Comparison of ENCODE assay signal across 18 cellular contexts in the genomic region with DNA sequence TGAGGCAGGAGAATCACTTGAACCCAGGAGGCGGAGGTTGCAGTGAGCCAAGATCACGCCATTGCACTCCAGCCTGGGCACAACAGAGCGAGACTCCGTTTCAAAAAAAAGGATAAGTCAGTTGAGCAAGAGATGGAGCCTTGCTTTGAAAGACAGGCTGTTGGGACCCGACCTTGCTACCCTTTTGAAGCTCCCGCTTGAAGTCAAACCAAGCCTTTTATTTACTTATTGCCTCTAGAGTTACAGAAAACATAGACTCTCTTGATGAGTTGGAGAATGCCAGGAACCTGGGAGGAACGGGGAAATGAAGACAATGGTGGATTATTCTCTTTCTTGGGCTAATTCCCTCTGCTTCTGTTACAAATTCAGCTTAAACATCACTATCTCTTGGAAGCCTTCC. TPM values are rescaled to one million over a fixed set of nuclear protein-coding genes. Genes with fewer than 3 reads are reported as not detected.
DNase-seq lines count a peak whose midpoint lies in the region; ATAC-seq and TF ChIP-seq lines count a peak whose summit lies in the region.
"Had no signal": no experiment of that assay in that cellular context is flagged by ENCODE, and none has a peak within 500 bp of the region (broad histone marks: within the 10 kb centered on the region; RNA-seq: fewer than 3 reads in every experiment).

No MANE protein-coding gene starts in this region.

- no peak overlapping the region for H3K23ac ChIP-seq in H9 (ENCODE audit: insufficient read length, low read depth, low read length)

- H2BK15ac ChIP-seq in H9 (ENCODE audit: low read depth, low read length), result no peak overlapping the region

- no peak overlapping the region for H3K18ac ChIP-seq in H9 (ENCODE audit: insufficient read length, low read depth, low read length)

- peaks cover 15% of the 10 kb centered on the region; the same call in 1 of the 2 replicates for H3K27me3 ChIP-seq in H9 (ENCODE audit: insufficient read depth, low read length)

- CTCF ChIA-PET in WTC11 (lab: Charles Lee), result interaction anchor here (0.8 to 2.7 kb wide), 3 partner anchors 35 to 257 kb away, joined by 3 to 16 read pairs (median 3); no protein-coding TSS in a partner anchor

- H2BK5ac ChIP-seq in H9 (ENCODE audit: insufficient read length, low read length), result no peak overlapping the region

- no peaks in the 10 kb centered on the region for H3K9me3 ChIP-seq in H9 (ENCODE audit: control insufficient read depth, low read depth, low read length)

- POLR2A ChIA-PET in WTC11 (lab: Charles Lee), result interaction anchor here (0.6 kb wide), 1 partner anchor 731 kb away, joined by 3 read pairs; no protein-coding TSS in a partner anchor

- H3T11ph ChIP-seq in H9 (ENCODE audit: low read length), result no peak overlapping the region

- no peak overlapping the region for H3K4ac ChIP-seq in H9 (ENCODE audit: low read depth, low read length)

- H3K56ac ChIP-seq in H9 (ENCODE audit: insufficient read length, low read depth, low read length), result peak overlapping the region; percentile 11

- H3K27ac ChIP-seq in H9 (ENCODE audit: insufficient read length, low read depth, low read length), result no peak overlapping the region

- TF ChIP-seq CTCF in H9 (conservative IDR thresholded peaks at IDR 0.05) (no peak), WTC11 (IDR thresholded peaks at IDR 0.05) (no peak), glutamatergic neuron (IDR thresholded peaks at IDR 0.05; ENCODE audit: partially characterized antibody, unreplicated experiment) (no peak)

- H3K36me3 Mint-ChIP-seq in H9 (ENCODE audit: insufficient read depth in 1 of 3, low read depth in 3 of 3), result peaks cover 7 to 30% (median 22%) of the 10 kb centered on the region in 3 experiments
- H3K36me3 Mint-ChIP-seq in WTC11, result peaks cover 11% of the 10 kb centered on the region
- H3K36me3 Mint-ChIP-seq in glutamatergic neuron (ENCODE audit: unreplicated experiment), result no peaks in the 10 kb centered on the region
- no peaks in the 10 kb centered on the region for H3K36me3 Mint-ChIP-seq in stimulated activated naive B cell treated with anti-CD40 and anti-IgM and Interleukin-4, amounts not matched to agents 10 μg/mL and 1 μg/mL and 100 μg/mL, for 72 hours
- H3K36me3 Mint-ChIP-seq in effector memory CD8-positive, alpha-beta T cell (ENCODE audit: insufficient read depth), result no peaks in the 10 kb centered on the region

- H2AK5ac ChIP-seq in H9 (ENCODE audit: insufficient read length, low read length), result no peak overlapping the region

- H4K5ac ChIP-seq in H9 (ENCODE audit: insufficient read length, low read depth, low read length), result no peak overlapping the region

- peaks cover 34% of the 10 kb centered on the region for H3K23me2 ChIP-seq in H9 (ENCODE audit: insufficient read length, low read depth, low read length, poor library complexity, severe bottlenecking)

- no peak overlapping the region for H2BK120ac ChIP-seq in H9 (ENCODE audit: low read depth, low read length, poor library complexity, severe bottlenecking)

- peaks cover 34% of the 10 kb centered on the region; the same call in 1 of the 2 replicates for H3K4me1 ChIP-seq in H9 (ENCODE audit: insufficient read depth, low read length)

- no peak overlapping the region for H3K14ac ChIP-seq in H9 (ENCODE audit: insufficient read depth, low read length)

- WGBS in H9 (ENCODE audit: extremely low coverage, insufficient read length, low lambda C conversion rate), result no CpG with 5 or more reads among the region's 7 CpGs

- H3K27ac Mint-ChIP-seq in H9 (peak overlapping the region; percentile 45 to 98 (median 62); a peak in 5 of 7 replicates), WTC11 (peak overlapping the region; percentile 75), glutamatergic neuron (ENCODE audit: unreplicated experiment) (peak overlapping the region; percentile 24)
- peak overlapping the region; percentile 10 for H3K27ac Mint-ChIP-seq in stimulated activated naive B cell treated with anti-CD40 and anti-IgM and Interleukin-4, amounts not matched to agents 10 μg/mL and 1 μg/mL and 100 μg/mL, for 72 hours
- no peak overlapping the region for H3K27ac Mint-ChIP-seq in effector memory CD8-positive, alpha-beta T cell
- H3K27ac Mint-ChIP-seq: B cell; CD4-positive, alpha-beta T cell; HFFc6; IgD-negative memory B cell had no signal

- H3K4me2 ChIP-seq in H9 (ENCODE audit: insufficient read depth, insufficient read length, low read length), result peak overlapping the region; percentile 69

- DNase-seq in H9 (no peak), WTC11 (ENCODE audit: low spot score) (no peak), glutamatergic neuron (no peak), SKM-1 treated with dmso at 0.1 percent for 144 hours (lab: John Stamatoyannopoulos, UW; ENCODE audit: unreplicated experiment) (no peak)
- no peak for DNase-seq in stimulated activated naive B cell treated with anti-CD40 and anti-IgM and Interleukin-4, amounts not matched to agents 10 μg/mL and 1 μg/mL and 100 μg/mL, for 72 hours
- no peak for DNase-seq in effector memory CD8-positive, alpha-beta T cell
- DNase-seq: C1 segment of cervical spinal cord; Calu3; CD4-positive, alpha-beta T cell; DMS79; GDM1; GOT3; HCEC 1CT; HFFc6; KG1 had no signal

- H3K4me1 Mint-ChIP-seq in H9, result peaks cover 81 to 87% of the 10 kb centered on the region in 2 experiments
- H3K4me1 Mint-ChIP-seq in WTC11, result peaks cover 90% of the 10 kb centered on the region
- peaks cover 33% of the 10 kb centered on the region for H3K4me1 Mint-ChIP-seq in glutamatergic neuron (ENCODE audit: low read depth, unreplicated experiment)
- peaks cover 42 to 66% of the 10 kb centered on the region in 2 donors for H3K4me1 Mint-ChIP-seq in stimulated activated naive B cell treated with anti-CD40 and anti-IgM and Interleukin-4, amounts not matched to agents 10 μg/mL and 1 μg/mL and 100 μg/mL, for 72 hours
- no peaks in the 10 kb centered on the region for H3K4me1 Mint-ChIP-seq in effector memory CD8-positive, alpha-beta T cell (ENCODE audit: low read depth in 2 of 2)

- H3K4me3 Mint-ChIP-seq in H9 (peak overlapping the region; percentile 79 to 87), WTC11 (peak overlapping the region; percentile 76), glutamatergic neuron (ENCODE audit: unreplicated experiment) (peak overlapping the region; percentile 87)
- H3K4me3 Mint-ChIP-seq in stimulated activated naive B cell treated with anti-CD40 and anti-IgM and Interleukin-4, amounts not matched to agents 10 μg/mL and 1 μg/mL and 100 μg/mL, for 72 hours, result no peak overlapping the region
- H3K4me3 Mint-ChIP-seq in effector memory CD8-positive, alpha-beta T cell, result no peak overlapping the region
- H3K4me3 Mint-ChIP-seq: B cell; CD4-positive, alpha-beta T cell; HFFc6 had no signal

- H3K9me3 Mint-ChIP-seq in H9 (peaks cover 0 to 3% of the 10 kb centered on the region in 2 experiments; a peak in 1 of 5 replicates), WTC11 (peaks cover 7% of the 10 kb centered on the region), glutamatergic neuron (ENCODE audit: unreplicated experiment) (peaks cover 5% of the 10 kb centered on the region)
- no peaks in the 10 kb centered on the region for H3K9me3 Mint-ChIP-seq in stimulated activated naive B cell treated with anti-CD40 and anti-IgM and Interleukin-4, amounts not matched to agents 10 μg/mL and 1 μg/mL and 100 μg/mL, for 72 hours
- no peaks in the 10 kb centered on the region for H3K9me3 Mint-ChIP-seq in effector memory CD8-positive, alpha-beta T cell
- H3K9me3 Mint-ChIP-seq: CD4-positive, alpha-beta T cell; HFFc6; IgD-negative memory B cell had no signal

- no peaks in the 10 kb centered on the region for H4K20me1 ChIP-seq in H9 (ENCODE audit: control insufficient read depth, insufficient read depth, insufficient read length)

- H2BK12ac ChIP-seq in H9 (ENCODE audit: insufficient read length, low read depth, low read length), result no peak overlapping the region

- no peak overlapping the region for H4K8ac ChIP-seq in H9 (replicated peaks; ENCODE audit: insufficient read length, low read depth, low read length)

- ATAC-seq in WTC11, result no peak
- no peak for ATAC-seq in stimulated activated naive B cell treated with anti-CD40 and anti-IgM and Interleukin-4, amounts not matched to agents 10 μg/mL and 1 μg/mL and 100 μg/mL, for 72 hours (replicated peaks)
- no peak for ATAC-seq in GM19397 (IDR thresholded peaks at IDR 0.05; ENCODE audit: unreplicated experiment)
- no peak for ATAC-seq in effector memory CD8-positive, alpha-beta T cell (replicated peaks)

- no peak overlapping the region for H2BK20ac ChIP-seq in H9 (ENCODE audit: low read depth, low read length, poor library complexity, severe bottlenecking)

- H3K9ac ChIP-seq in H9 (ENCODE audit: extremely low read depth, insufficient read length, low read length), result peak overlapping the region; percentile 8

- H3K79me2 ChIP-seq in H9 (ENCODE audit: insufficient read depth, low read length), result peaks cover 1% of the 10 kb centered on the region; the same call in 1 of the 2 replicates

- H4K91ac ChIP-seq in H9 (ENCODE audit: insufficient read length, low read depth, low read length), result no peak overlapping the region

- H3K79me1 ChIP-seq in H9 (ENCODE audit: insufficient read depth, low read depth, low read length, poor library complexity, severe bottlenecking), result peaks cover 3% of the 10 kb centered on the region

- no peak overlapping the region for H2AFZ ChIP-seq in H9 (ENCODE audit: low read length)

- H3K27me3 Mint-ChIP-seq in H9 (ENCODE audit: low read depth), result no peaks in the 10 kb centered on the region
- H3K27me3 Mint-ChIP-seq in WTC11 (ENCODE audit: low read depth), result peaks cover 58% of the 10 kb centered on the region
- H3K27me3 Mint-ChIP-seq in glutamatergic neuron (ENCODE audit: unreplicated experiment), result peaks cover 11% of the 10 kb centered on the region
- peaks cover 53 to 73% of the 10 kb centered on the region in 2 donors for H3K27me3 Mint-ChIP-seq in stimulated activated naive B cell treated with anti-CD40 and anti-IgM and Interleukin-4, amounts not matched to agents 10 μg/mL and 1 μg/mL and 100 μg/mL, for 72 hours
- H3K27me3 Mint-ChIP-seq in effector memory CD8-positive, alpha-beta T cell, result peaks cover 43 to 74% of the 10 kb centered on the region in 2 donors

RNA-seq across cellular contexts. Expression of a gene that starts 4.9 kb away (rescaled TPM):
- total RNA-seq in H9 (2021) (74.6 and 75.5 TPM in 2 replicates), WTC11 (2021) (17.9 to 21.8 TPM (median 18.9 TPM) in 3 replicates), glutamatergic neuron (ENCODE audit: unreplicated experiment) (69.6 TPM)
- total RNA-seq: Calu3; CD4-positive, alpha-beta T cell had no signal

Comparison
In these comparisons a context has a peak if more than half of its experiments do, and no peak if none do; other contexts are left out.
1. H3K27ac Mint-ChIP-seq: peak in H9 (3 of 3), WTC11 (single experiment), glutamatergic neuron (single experiment) and stimulated activated naive B cell treated with anti-CD40 and anti-IgM and Interleukin-4, amounts not matched to agents 10 μg/mL and 1 μg/mL and 100 μg/mL, for 72 hours (single experiment); none in effector memory CD8-positive, alpha-beta T cell (0 of 2).
2. H3K4me3 Mint-ChIP-seq: peak in H9 (2 of 2), WTC11 (single experiment) and glutamatergic neuron (single experiment); none in stimulated activated naive B cell treated with anti-CD40 and anti-IgM and Interleukin-4, amounts not matched to agents 10 μg/mL and 1 μg/mL and 100 μg/mL, for 72 hours (0 of 2) and effector memory CD8-positive, alpha-beta T cell (0 of 2).